ENCODE assay signal across 15 cellular contexts in genomic region chr2:58629720-58630119, GRCh38.
DNase-seq lines count a peak whose midpoint lies in the region; ATAC-seq, FAIRE-seq and TF ChIP-seq lines count a peak whose summit lies in the region.
"Had no signal": no experiment of that assay in that cellular context is flagged by ENCODE, and none has a peak within 500 bp of the region (broad histone marks: within the 10 kb centered on the region; RNA-seq: fewer than 3 reads in every experiment).

No MANE protein-coding gene starts in this region.

- FAIRE-seq in astrocyte (lab: Jason Lieb, UNC) = no peak

- H3K79me2 ChIP-seq in astrocyte (ENCODE audit: insufficient read depth, low read length) = no peaks in the 10 kb centered on the region

- H3K27me3 ChIP-seq in astrocyte (ENCODE audit: insufficient read depth, low read length) = no peaks in the 10 kb centered on the region
- no peaks in the 10 kb centered on the region for H3K27me3 ChIP-seq in foreskin keratinocyte

- H3K4me1 ChIP-seq in astrocyte (ENCODE audit: insufficient read depth, low read length) (peaks cover 4% of the 10 kb centered on the region), foreskin keratinocyte (peaks cover 10% of the 10 kb centered on the region)

- ATAC-seq in foreskin keratinocyte (no peak), GM21529 (IDR thresholded peaks at IDR 0.05; ENCODE audit: unreplicated experiment) (no peak)
- ATAC-seq in activated T-helper 17 cell treated with anti-CD3 and anti-CD28 coated beads, Interleukin-2, amount 50 U/mL, for 72 hours (replicated peaks) = no peak

- H3K36me3 ChIP-seq in astrocyte (ENCODE audit: insufficient read depth, low read length) = no peaks in the 10 kb centered on the region

- no peak overlapping the region for H3K4me3 ChIP-seq in astrocyte (ENCODE audit: insufficient read depth, low read depth, low read length)

- H3K27me3 Mint-ChIP-seq in astrocyte (ENCODE audit: low read depth, unreplicated experiment) (no peaks in the 10 kb centered on the region), mesothelial cell of epicardium (ENCODE audit: low read depth) (no peaks in the 10 kb centered on the region)
- H3K27me3 Mint-ChIP-seq in activated T-helper 17 cell treated with anti-CD3 and anti-CD28 coated beads, Interleukin-2, amount 50 U/mL, for 72 hours = peaks cover 3% of the 10 kb centered on the region
- H3K27me3 Mint-ChIP-seq: CD4-positive, alpha-beta T cell had no signal

- H3K9me3 ChIP-seq in astrocyte (ENCODE audit: insufficient read depth, low read depth, low read length) = no peaks in the 10 kb centered on the region

- H3K36me3 Mint-ChIP-seq in astrocyte (ENCODE audit: low read depth, unreplicated experiment) (no peaks in the 10 kb centered on the region), mesothelial cell of epicardium (no peaks in the 10 kb centered on the region)
- H3K36me3 Mint-ChIP-seq in activated T-helper 17 cell treated with anti-CD3 and anti-CD28 coated beads, Interleukin-2, amount 50 U/mL, for 72 hours (ENCODE audit: low read depth) = no peaks in the 10 kb centered on the region

- TF ChIP-seq CTCF in astrocyte (IDR thresholded peaks at IDR 0.05; ENCODE audit: insufficient read depth, low read depth, low read length) = no peak
- TF ChIP-seq CTCF in foreskin keratinocyte (conservative IDR thresholded peaks at IDR 0.05) = no peak
- no peak for TF ChIP-seq CTCF in mesothelial cell of epicardium (IDR thresholded peaks at IDR 0.05; ENCODE audit: unreplicated experiment)
- no peak for TF ChIP-seq CTCF in GM20000 (IDR thresholded peaks at IDR 0.05; ENCODE audit: extremely low read depth, missing control alignments)

- H3K4me2 ChIP-seq in astrocyte (ENCODE audit: low read length) = no peak overlapping the region

- H3K9ac ChIP-seq in astrocyte (ENCODE audit: low read length) = no peak overlapping the region

- DNase-seq in LHCN-M2 (ENCODE audit: low read depth) = peak; percentile 49
- no peak for DNase-seq in astrocyte (ENCODE audit: low read depth)
- no peak for DNase-seq in foreskin keratinocyte
- DNase-seq in mesothelial cell of epicardium (ENCODE audit: low spot score in 2 of 2, unreplicated experiment in 2 of 2) = no peak
- DNase-seq in GM20000 (ENCODE audit: low spot score) = no peak
- no peak for DNase-seq in activated CD4-positive, alpha-beta T cell treated with anti-CD3 and anti-CD28 coated beads, Interleukin-2, amount 50 U/mL, for 4 hours
- DNase-seq: CD4-positive, alpha-beta T cell; GOT3; NCI-H1105; NCI-H1694 treated with DMSO at 0.1 percent for 48 hours; NK-92 treated with Interleukin-12 subunit alpha and Interleukin-12 subunit beta, amount 100 ng/mL, for 24 hours; SIG-M5 had no signal

- peak overlapping the region; percentile 56 for H3K27ac Mint-ChIP-seq in astrocyte (ENCODE audit: unreplicated experiment)
- H3K27ac Mint-ChIP-seq in mesothelial cell of epicardium = peak overlapping the region; percentile 45
- H3K27ac Mint-ChIP-seq in activated T-helper 17 cell treated with anti-CD3 and anti-CD28 coated beads, Interleukin-2, amount 50 U/mL, for 72 hours = no peak overlapping the region
- H3K27ac Mint-ChIP-seq: B cell; CD4-positive, alpha-beta T cell had no signal

- no peak overlapping the region for H3K4me3 Mint-ChIP-seq in astrocyte (ENCODE audit: unreplicated experiment)
- no peak overlapping the region for H3K4me3 Mint-ChIP-seq in mesothelial cell of epicardium
- no peak overlapping the region for H3K4me3 Mint-ChIP-seq in activated T-helper 17 cell treated with anti-CD3 and anti-CD28 coated beads, Interleukin-2, amount 50 U/mL, for 72 hours
- H3K4me3 Mint-ChIP-seq: B cell; CD4-positive, alpha-beta T cell had no signal

- no peaks in the 10 kb centered on the region for H4K20me1 ChIP-seq in astrocyte (ENCODE audit: insufficient read depth, low read length)

- no peak overlapping the region for H2AFZ ChIP-seq in astrocyte (ENCODE audit: low read depth, low read length)

- H3K4me1 Mint-ChIP-seq in astrocyte (ENCODE audit: low read depth, unreplicated experiment) = peaks cover 14% of the 10 kb centered on the region
- H3K4me1 Mint-ChIP-seq in mesothelial cell of epicardium = peaks cover 43% of the 10 kb centered on the region
- H3K4me1 Mint-ChIP-seq in activated T-helper 17 cell treated with anti-CD3 and anti-CD28 coated beads, Interleukin-2, amount 50 U/mL, for 72 hours = no peaks in the 10 kb centered on the region
- H3K4me1 Mint-ChIP-seq: B cell had no signal

- H3K9me3 Mint-ChIP-seq in astrocyte (ENCODE audit: unreplicated experiment) = no peaks in the 10 kb centered on the region
- H3K9me3 Mint-ChIP-seq in mesothelial cell of epicardium = peaks cover 4% of the 10 kb centered on the region
- H3K9me3 Mint-ChIP-seq in activated T-helper 17 cell treated with anti-CD3 and anti-CD28 coated beads, Interleukin-2, amount 50 U/mL, for 72 hours = no peaks in the 10 kb centered on the region
- H3K9me3 Mint-ChIP-seq: CD4-positive, alpha-beta T cell had no signal

- H3K27ac ChIP-seq in astrocyte (ENCODE audit: low read depth, low read length) (no peak overlapping the region), foreskin keratinocyte (peak overlapping the region; percentile 17)
